Comparison of ENCODE assay signal across 8 cellular contexts in the genomic region with DNA sequence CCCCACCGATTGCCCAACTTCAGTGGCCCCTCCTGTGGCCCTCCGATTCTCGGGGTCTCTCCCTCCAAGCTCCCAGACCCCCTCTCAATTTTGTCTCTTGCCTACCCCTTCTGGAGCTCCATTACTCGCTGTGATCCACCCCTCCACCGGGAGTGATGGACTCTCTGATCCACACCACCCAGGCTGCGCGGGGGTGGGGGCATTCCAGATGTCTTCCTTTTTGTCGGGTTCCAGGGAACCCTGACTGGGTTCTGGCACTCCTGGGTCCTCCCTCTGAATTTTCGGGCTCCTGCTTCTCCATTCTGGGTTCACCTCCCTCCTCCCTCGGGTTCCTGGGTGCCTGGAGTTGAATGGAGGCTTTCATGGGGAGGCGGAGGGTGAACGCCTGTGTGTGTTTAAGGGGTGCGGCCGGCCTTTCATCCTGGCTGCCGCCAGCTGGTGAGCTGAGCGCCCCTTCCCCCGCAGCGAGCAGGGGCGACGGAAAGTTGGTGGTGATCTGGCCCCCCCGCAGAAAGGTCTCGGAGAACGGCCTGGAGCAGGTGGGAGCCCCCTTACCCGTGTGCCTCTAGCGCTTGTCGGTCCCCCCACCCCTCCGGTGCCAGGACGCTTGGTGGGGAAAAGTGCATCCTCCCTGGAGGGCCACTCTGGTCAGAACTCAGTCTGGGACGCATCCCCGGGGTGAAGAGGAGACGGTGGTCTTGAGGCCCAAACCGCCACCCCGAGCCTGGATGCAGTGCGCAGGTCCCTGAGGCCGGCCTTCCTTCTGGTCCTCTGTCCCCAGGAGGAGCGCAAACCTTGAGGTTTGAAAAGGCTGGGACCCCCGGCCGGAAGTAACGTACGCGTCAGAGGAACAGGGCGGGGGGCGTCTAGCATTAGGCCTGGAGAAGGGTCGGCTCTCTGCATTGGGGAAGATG. TPM values are rescaled to one million over a fixed set of nuclear protein-coding genes. Genes with fewer than 3 reads are reported as not detected.
A peak's percentile ranks its signal among the peaks of the same experiment; 100 is the strongest.
DNase-seq lines count a peak whose midpoint lies in the region; ATAC-seq and TF ChIP-seq lines count a peak whose summit lies in the region.

No MANE protein-coding gene starts in this region.

- H3K4me2 ChIP-seq in osteoblast (ENCODE audit: insufficient read depth, low read length) = peak overlapping the region; percentile 96

- no peaks in the 10 kb centered on the region for H4K20me1 ChIP-seq in osteoblast (ENCODE audit: insufficient read depth, low read length)

- H3K4me3 ChIP-seq in fibroblast of the aortic adventitia (ENCODE audit: low read depth, low read length) (peak overlapping the region; percentile 80), osteoblast (ENCODE audit: insufficient read depth, low read length) (peak overlapping the region; percentile 86)

- H2AFZ ChIP-seq in osteoblast (ENCODE audit: low read length) = peak overlapping the region; percentile 73

- no peaks in the 10 kb centered on the region for H3K27me3 ChIP-seq in osteoblast (ENCODE audit: insufficient read depth, low read length)

- TF ChIP-seq CTCF in fibroblast of the aortic adventitia (IDR thresholded peaks at IDR 0.05; ENCODE audit: insufficient read depth, low read length) (no peak), osteoblast (IDR thresholded peaks at IDR 0.05; ENCODE audit: extremely low read depth, low read depth, low read length) (no peak)

- H3K9me3 ChIP-seq in osteoblast (ENCODE audit: low read depth, low read length) = no peaks in the 10 kb centered on the region

- no peaks in the 10 kb centered on the region for H3K36me3 ChIP-seq in osteoblast (ENCODE audit: insufficient read depth, low read length)

- no peaks in the 10 kb centered on the region for H3K79me2 ChIP-seq in osteoblast (ENCODE audit: insufficient read depth, low read length)

- ATAC-seq in GM21381 (IDR thresholded peaks at IDR 0.05; ENCODE audit: unreplicated experiment) = peak; percentile 10
- ATAC-seq in GM18511 (IDR thresholded peaks at IDR 0.05; ENCODE audit: unreplicated experiment) = no peak

- DNase-seq in AG08396 (ENCODE audit: low spot score) (peak; percentile 53), fibroblast of the aortic adventitia (ENCODE audit: low read depth) (no peak), osteoblast (ENCODE audit: insufficient read length, low spot score, missing footprints) (peak; percentile 94), DMS114 treated with DMSO at 0.1 percent for 48 hours (lab: John Stamatoyannopoulos, UW; ENCODE audit: unreplicated experiment) (no peak)
- DNase-seq in activated CD4-positive, alpha-beta T cell treated with anti-CD3 and anti-CD28 coated beads for 48 hours = peak; percentile 51
- DNase-seq in activated CD4-positive, CD25-positive, alpha-beta regulatory T cell (lab: John Stamatoyannopoulos, UW) = no peak

- peaks cover 15% of the 10 kb centered on the region for H3K4me1 ChIP-seq in osteoblast (ENCODE audit: insufficient read depth, low read length)

- no peak overlapping the region for H3K27ac ChIP-seq in osteoblast (ENCODE audit: low read depth, low read length)

RNA-seq across cellular contexts. Expression of gene MISP3, which starts 1.6 kb away (rescaled TPM):
- total RNA-seq in fibroblast of the aortic adventitia (ENCODE audit: low replicate concordance) (0.72 TPM in 1 of 2 replicates, not detected in the other), osteoblast (0.59 and 1.1 TPM in 2 replicates)

RNA-seq across cellular contexts. Expression of gene C19orf67, which starts 11.4 kb away (rescaled TPM):
- total RNA-seq in fibroblast of the aortic adventitia (ENCODE audit: low replicate concordance) = 0.27 TPM in 1 of 2 replicates, not detected in the other
- not detected in 2 replicates for total RNA-seq in osteoblast

RNA-seq across cellular contexts. Expression of gene PALM3, which starts 12.3 kb away (rescaled TPM):
- total RNA-seq in fibroblast of the aortic adventitia (ENCODE audit: low replicate concordance) (0.16 TPM in 1 of 2 replicates, not detected in the other), osteoblast (not detected in 2 replicates)

RNA-seq across cellular contexts. Expression of gene SAMD1, which starts 16.4 kb away (rescaled TPM):
- 18.5 and 40.4 TPM in 2 replicates for total RNA-seq in fibroblast of the aortic adventitia (ENCODE audit: low replicate concordance)
- 16.2 and 27.9 TPM in 2 replicates for total RNA-seq in osteoblast

RNA-seq across cellular contexts. Expression of gene IL27RA, which starts 42.6 kb away (rescaled TPM):
- total RNA-seq in fibroblast of the aortic adventitia (ENCODE audit: low replicate concordance) (0.63 and 0.82 TPM in 2 replicates), osteoblast (1.1 and 1.2 TPM in 2 replicates)

Comparison
In these comparisons a context has a peak if more than half of its experiments do, and no peak if none do; other contexts are left out.
1. DNase-seq: peak in AG08396 (single experiment), activated CD4-positive, alpha-beta T cell treated with anti-CD3 and anti-CD28 coated beads for 48 hours (single experiment) and osteoblast (single experiment); none in fibroblast of the aortic adventitia (single experiment), DMS114 treated with DMSO at 0.1 percent for 48 hours (single experiment) and activated CD4-positive, CD25-positive, alpha-beta regulatory T cell (0 of 4).